7 cellular contexts compared by ENCODE assay signal in genomic region chr4:82984459-82984858, GRCh38. TPM values are rescaled to one million over a fixed set of nuclear protein-coding genes. Genes with fewer than 3 reads are reported as not detected.
DNase-seq lines count a peak whose midpoint lies in the region; ATAC-seq and TF ChIP-seq lines count a peak whose summit lies in the region.

No MANE protein-coding gene starts in this region.

- DNase-seq in DMS 273 (lab: John Stamatoyannopoulos, UW; ENCODE audit: unreplicated experiment) (peak; percentile 58), HT-29 (ENCODE audit: low spot score) (peak; percentile 62), adipocyte (ENCODE audit: low read depth) (peak; percentile 19), iPS-NIHi11 (ENCODE audit: low spot score) (peak; percentile 30), smooth muscle cell (lab: John Stamatoyannopoulos, UW; ENCODE audit: unreplicated experiment) (no peak)

- peaks cover 12% of the 10 kb centered on the region for H3K36me3 ChIP-seq in adipocyte (ENCODE audit: control insufficient read depth, insufficient read depth, low read length, severe bottlenecking)
- H3K36me3 ChIP-seq in smooth muscle cell (ENCODE audit: low read depth): no peaks in the 10 kb centered on the region

- H3K27me3 ChIP-seq in adipocyte (replicated peaks; ENCODE audit: control insufficient read depth, insufficient read depth, low read length) (no peaks in the 10 kb centered on the region), smooth muscle cell (ENCODE audit: low read depth) (no peaks in the 10 kb centered on the region)

- no peaks in the 10 kb centered on the region for H4K20me1 ChIP-seq in smooth muscle cell (ENCODE audit: low read depth)

- peaks cover 10% of the 10 kb centered on the region for H3K79me2 ChIP-seq in smooth muscle cell (ENCODE audit: low read depth)

- no peak overlapping the region for H2AFZ ChIP-seq in smooth muscle cell (ENCODE audit: low read depth)

- no peak overlapping the region for H3K27ac ChIP-seq in smooth muscle cell (ENCODE audit: low read depth)

- TF ChIP-seq CTCF in smooth muscle cell (IDR thresholded peaks at IDR 0.05; ENCODE audit: borderline replicate concordance, insufficient read depth, poor library complexity, severe bottlenecking): no peak

- 100% methylated on average over 4 of the region's 4 CpGs for WGBS in smooth muscle cell (ENCODE audit: low lambda C conversion rate)

- ATAC-seq in HG02588 (IDR thresholded peaks at IDR 0.05; ENCODE audit: unreplicated experiment) (no peak), GM18517 (IDR thresholded peaks at IDR 0.05; ENCODE audit: unreplicated experiment) (no peak)

- no peaks in the 10 kb centered on the region for H3F3A ChIP-seq in smooth muscle cell (ENCODE audit: low read depth)

- H3K9ac ChIP-seq in adipocyte (ENCODE audit: low read length): no peak overlapping the region
- no peak overlapping the region for H3K9ac ChIP-seq in smooth muscle cell (ENCODE audit: low read depth)

- H3K4me1 ChIP-seq in adipocyte (ENCODE audit: control insufficient read depth, insufficient read depth, low read length) (peaks cover 4% of the 10 kb centered on the region), smooth muscle cell (ENCODE audit: low read depth) (no peaks in the 10 kb centered on the region)

- no peak overlapping the region for H3K4me2 ChIP-seq in smooth muscle cell

- no peak overlapping the region for H3K4me3 ChIP-seq in adipocyte (ENCODE audit: low read length)
- H3K4me3 ChIP-seq in smooth muscle cell: no peak overlapping the region

- H3K9me3 ChIP-seq in adipocyte (ENCODE audit: control insufficient read depth, low read length) (no peaks in the 10 kb centered on the region), smooth muscle cell (replicated peaks; ENCODE audit: low read depth) (no peaks in the 10 kb centered on the region)

RNA-seq across cellular contexts. Expression of gene LIN54, which starts 26.2 kb away (rescaled TPM):
- total RNA-seq in HT-29 (2014; rRNA removed; shearing (Covaris generic)): 17.4 and 17.5 TPM in 2 replicates
- 24.1 and 25.1 TPM in 2 replicates for total RNA-seq in smooth muscle cell
- 3.9 and 5.0 TPM in 2 replicates for polyA plus RNA-seq in smooth muscle cell

RNA-seq across cellular contexts. Expression of gene COPS4, which starts 50.5 kb away (rescaled TPM):
- 21.9 and 27.0 TPM in 2 replicates for total RNA-seq in HT-29 (2014; rRNA removed; shearing (Covaris generic))
- total RNA-seq in smooth muscle cell: 55.5 and 69.8 TPM in 2 replicates
- 41.2 and 53.4 TPM in 2 replicates for polyA plus RNA-seq in smooth muscle cell
